Comparison of ENCODE assay signal across 14 cellular contexts in genomic region chr17:29839656-29840055, GRCh38.
DNase-seq lines count a peak whose midpoint lies in the region; ATAC-seq and TF ChIP-seq lines count a peak whose summit lies in the region.
"Had no signal": no experiment of that assay in that cellular context is flagged by ENCODE, and none has a peak within 500 bp of the region (broad histone marks: within the 10 kb centered on the region; RNA-seq: fewer than 3 reads in every experiment).

No MANE protein-coding gene starts in this region.

- H3K9me1 ChIP-seq in IMR-90 (ENCODE audit: insufficient read depth, low read length), result peaks cover 14% of the 10 kb centered on the region; the same call in 1 of the 2 replicates

- H3K27me3 ChIP-seq in IMR-90 (ENCODE audit: control insufficient read depth, insufficient read depth, low read length), result no peaks in the 10 kb centered on the region
- H3K27me3 ChIP-seq in OCI-LY1 (ENCODE audit: insufficient read depth, low read length), result no peaks in the 10 kb centered on the region
- H3K27me3 ChIP-seq in neutrophil, result no peaks in the 10 kb centered on the region

- peaks cover 8% of the 10 kb centered on the region for H3K4me1 ChIP-seq in IMR-90 (ENCODE audit: control insufficient read depth, insufficient read depth, low read length)
- H3K4me1 ChIP-seq in OCI-LY1 (ENCODE audit: insufficient read depth, low read length, severe bottlenecking), result peaks cover 28% of the 10 kb centered on the region
- peaks cover 37 to 48% of the 10 kb centered on the region in 2 experiments for H3K4me1 ChIP-seq in neutrophil (ENCODE audit: control insufficient read depth in 1 of 2, insufficient read depth in 1 of 2, low read depth in 1 of 2, low read length in 1 of 2)

- ATAC-seq in IMR-90 (ENCODE audit: low read depth), result no peak
- ATAC-seq: CD8-positive, alpha-beta T cell; GM12878 had no signal

- no peak overlapping the region for H3K4ac ChIP-seq in IMR-90 (ENCODE audit: low read depth, low read length)

- no peak overlapping the region for H3K4me3 ChIP-seq in IMR-90 (ENCODE audit: insufficient read depth, low read depth, low read length)
- H3K4me3 ChIP-seq in OCI-LY1 (ENCODE audit: low read depth, low read length, poor library complexity, severe bottlenecking), result no peak overlapping the region
- H3K4me3 ChIP-seq in neutrophil (ENCODE audit: low read depth in 1 of 2, low read length in 1 of 2), result no peak overlapping the region
- H3K4me3 ChIP-seq: GM12878, HAP-1 had no signal

- H3K79me1 ChIP-seq in IMR-90 (ENCODE audit: low read depth in 1 of 2, low read length in 2 of 2), result peaks cover 10 to 51% of the 10 kb centered on the region in 2 experiments; a peak in 3 of 4 replicates

- TF ChIP-seq CTCF in IMR-90 (conservative IDR thresholded peaks at IDR 0.05; ENCODE audit: low read depth, low read length), result no peak
- no peak for TF ChIP-seq CTCF in OCI-LY1 (IDR thresholded peaks at IDR 0.05; ENCODE audit: low read length)
- no peak for TF ChIP-seq CTCF in neutrophil (IDR thresholded peaks at IDR 0.05)
- no peak for TF ChIP-seq CTCF in GM20000 (IDR thresholded peaks at IDR 0.05; ENCODE audit: extremely low read depth, missing control alignments)

- POLR2A ChIA-PET in IMR-90 (lab: Charles Lee; ENCODE audit: unreplicated experiment), result no interaction called here

- H3K27ac ChIP-seq in IMR-90 (ENCODE audit: insufficient read depth, low read length), result no peak overlapping the region
- H3K27ac ChIP-seq in OCI-LY1 (ENCODE audit: low read depth, low read length, poor library complexity, severe bottlenecking), result peak overlapping the region; percentile 24
- H3K27ac ChIP-seq in neutrophil, result peak overlapping the region; percentile 62

- no peak overlapping the region for H2BK120ac ChIP-seq in IMR-90 (ENCODE audit: low read depth, low read length)

- WGBS in IMR-90 (ENCODE audit: extremely low coverage in 2 of 2, insufficient read length in 1 of 2), 2 experiments, result no CpG with 5 or more reads among the region's 1 CpG

- H3K4me2 ChIP-seq in IMR-90 (ENCODE audit: low read depth, low read length) (no peak overlapping the region), OCI-LY1 (ENCODE audit: low read length) (no peak overlapping the region)

- no peak overlapping the region for H4K5ac ChIP-seq in IMR-90 (ENCODE audit: low read depth, low read length)

- CTCF ChIA-PET in IMR-90 (lab: Yijun Ruan, JAX), result interaction anchor here (1.0 kb wide), 1 partner anchor 14 kb away, joined by 3 read pairs; no protein-coding TSS in a partner anchor

- H3K36me3 ChIP-seq in IMR-90 (ENCODE audit: control insufficient read depth, insufficient read depth, low read length), result no peaks in the 10 kb centered on the region
- no peaks in the 10 kb centered on the region; the same call in 1 of the 2 replicates for H3K36me3 ChIP-seq in OCI-LY1 (ENCODE audit: insufficient read depth, low read length)
- H3K36me3 ChIP-seq in neutrophil, result peaks cover 2% of the 10 kb centered on the region
- H3K36me3 ChIP-seq: HAP-1 had no signal

- H3K79me2 ChIP-seq in OCI-LY1 (ENCODE audit: insufficient read depth, low read length), result no peaks in the 10 kb centered on the region

- no peak overlapping the region for H4K91ac ChIP-seq in IMR-90 (ENCODE audit: insufficient read depth, low read depth, low read length)

- H3K56ac ChIP-seq in IMR-90 (ENCODE audit: extremely low read depth, insufficient read depth, low read length), result no peak overlapping the region

- peaks cover 3% of the 10 kb centered on the region; the same call in 1 of the 2 replicates for H4K20me1 ChIP-seq in IMR-90 (ENCODE audit: insufficient read depth, low read length)
- no peaks in the 10 kb centered on the region for H4K20me1 ChIP-seq in OCI-LY1 (ENCODE audit: insufficient read depth, low read length)

- H2AFZ ChIP-seq in IMR-90 (replicated peaks; ENCODE audit: low read length, poor library complexity), result no peak overlapping the region
- no peak overlapping the region for H2AFZ ChIP-seq in OCI-LY1 (ENCODE audit: low read length)

- no peak overlapping the region for H2AK9ac ChIP-seq in IMR-90 (replicated peaks; ENCODE audit: low read depth, low read length, poor library complexity)

- no TSS peak for BruUV-seq in IMR-90 (replicated peaks; lab: Mats Ljungman, UMichigan)

- no peaks in the 10 kb centered on the region for H3K9me2 ChIP-seq in OCI-LY1 (ENCODE audit: low read depth, low read length)

- H3K9me3 ChIP-seq in IMR-90 (ENCODE audit: control insufficient read depth, insufficient read depth, low read length) (no peaks in the 10 kb centered on the region), OCI-LY1 (ENCODE audit: low read length) (no peaks in the 10 kb centered on the region), neutrophil (no peaks in the 10 kb centered on the region)
- H3K9me3 ChIP-seq: HAP-1 had no signal

- intact Hi-C loops in IMR-90 (cut with micrococcal nuclease), result no loop called here

- H2AK5ac ChIP-seq in IMR-90 (ENCODE audit: low read depth, low read length), result no peak overlapping the region

- DNase-seq in IMR-90, result no peak
- no peak for DNase-seq in COLO668 (lab: John Stamatoyannopoulos, UW; ENCODE audit: unreplicated experiment)
- DNase-seq in Kasumi-1 (lab: John Stamatoyannopoulos, UW), result no peak
- no peak for DNase-seq in GM20000 (ENCODE audit: low spot score)
- DNase-seq: CD8-positive, alpha-beta T cell; DMS 273 treated with DMSO at 0.1 percent for 48 hours; DMS79; GDM1; GOT3; HFFc6 had no signal

- no peak overlapping the region for H2BK20ac ChIP-seq in IMR-90 (ENCODE audit: low read depth, low read length)

- no peak overlapping the region for H2BK15ac ChIP-seq in IMR-90 (ENCODE audit: low read depth, low read length)

- H3K18ac ChIP-seq in IMR-90 (ENCODE audit: low read depth, low read length), result no peak overlapping the region

- H3K23ac ChIP-seq in IMR-90 (ENCODE audit: low read depth, low read length), result peak overlapping the region; percentile 34; the same call in 1 of the 2 replicates

- dilution Hi-C loops in IMR-90 (cut with HindIII; ENCODE audit: low sequenced_read_pairs, unreplicated experiment), result no loop called here

- no peak overlapping the region for H2BK5ac ChIP-seq in IMR-90 (ENCODE audit: low read depth, low read length, poor library complexity, severe bottlenecking)

- H3K14ac ChIP-seq in IMR-90 (replicated peaks; ENCODE audit: low read depth, low read length), result no peak overlapping the region

- TF ChIP-seq POLR2A in IMR-90 (IDR thresholded peaks at IDR 0.05; ENCODE audit: low read depth, low read length), result no peak

- H3F3A ChIP-seq in OCI-LY1 (ENCODE audit: insufficient read depth, low read length), result no peaks in the 10 kb centered on the region

- in situ Hi-C loops in IMR-90 (cut with MboI; ENCODE audit: low sequenced_read_pairs), result no loop called here

- H4K8ac ChIP-seq in IMR-90 (ENCODE audit: low read depth in 2 of 2, low read length in 2 of 2), result no peak overlapping the region

- H3K9ac ChIP-seq in IMR-90 (ENCODE audit: low read depth, low read length) (no peak overlapping the region), OCI-LY1 (ENCODE audit: low read length) (no peak overlapping the region)

- TF ChIP-seq RAD21 in IMR-90 (IDR thresholded peaks at IDR 0.05; ENCODE audit: low read length), result no peak

TF ChIP-seq in IMR-90, 13 proteins besides CTCF, POLR2A, EP300 and RAD21:
- TF ChIP-seq MAFK (IDR thresholded peaks at IDR 0.05; ENCODE audit: low read depth, low read length) (no peak), RFX5 (IDR thresholded peaks at IDR 0.05; ENCODE audit: low read depth, low read length) (no peak), SMC3 (IDR thresholded peaks at IDR 0.05; ENCODE audit: low read depth, low read length) (no peak)
